In the genomic region with DNA sequence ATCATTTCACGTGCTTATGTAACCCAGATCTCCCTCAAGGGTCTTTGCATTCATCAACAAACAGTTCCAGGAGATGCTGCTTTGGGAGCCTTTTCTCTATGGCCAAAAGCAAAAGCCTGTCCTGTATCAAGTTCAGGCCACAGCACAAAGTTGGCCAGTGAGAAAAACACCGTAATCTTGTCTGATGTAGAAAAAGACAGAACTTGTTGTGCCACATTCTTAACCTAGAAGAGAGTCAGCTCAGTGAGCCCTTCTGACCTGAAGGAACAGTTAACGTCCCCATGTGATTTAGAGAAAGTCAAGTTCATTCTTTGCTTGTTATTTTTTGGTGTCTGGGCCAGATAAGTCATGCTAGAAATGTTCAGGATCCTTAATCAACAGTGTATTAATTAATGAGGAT, we compare ENCODE assay signal across 19 cellular contexts. TPM values are rescaled to one million over a fixed set of nuclear protein-coding genes. Genes with fewer than 3 reads are reported as not detected.
DNase-seq lines count a peak whose midpoint lies in the region; FAIRE-seq and TF ChIP-seq lines count a peak whose summit lies in the region.
"Had no signal": no experiment of that assay in that cellular context is flagged by ENCODE, and none has a peak within 500 bp of the region (broad histone marks: within the 10 kb centered on the region; RNA-seq: fewer than 3 reads in every experiment).

No MANE protein-coding gene starts in this region.

- DNase-seq in Peyer's patch (no peak), islet precursor cell (peak; percentile 50), small intestine (peak; percentile 42), NCI-H146 (lab: John Stamatoyannopoulos, UW) (no peak), MV-4-11 (lab: John Stamatoyannopoulos, UW) (no peak), spleen (no peak), NCI-H2196 treated with DMSO at 0.1 percent for 48 hours (lab: John Stamatoyannopoulos, UW; ENCODE audit: unreplicated experiment) (no peak)
- DNase-seq: C1 segment of cervical spinal cord; CD4-positive, alpha-beta T cell; DMS153; DMS79 treated with DMSO at 0.1 percent for 48 hours; EL; HCEC 1CT; HFFc6 had no signal

- TF ChIP-seq POLR2A in Peyer's patch (IDR thresholded peaks at IDR 0.05) = no peak
- TF ChIP-seq POLR2A in spleen (IDR thresholded peaks at IDR 0.05) = no peak

- TF ChIP-seq CTCF in Peyer's patch (IDR thresholded peaks at IDR 0.05) (no peak), spleen (IDR thresholded peaks at IDR 0.05 in 8 of 11, conservative IDR thresholded peaks at IDR 0.05 in 3 of 11) (no peak)

- intact Hi-C loops in spleen (cut with DNase I; ENCODE audit: low total_unique reads) = no loop called here

- H3K27me3 ChIP-seq in Peyer's patch (no peaks in the 10 kb centered on the region), small intestine (ENCODE audit: control insufficient read depth in 2 of 2, insufficient read depth in 2 of 2, low read length in 2 of 2) (no peaks in the 10 kb centered on the region), spleen (replicated peaks in 1 of 7) (no peaks in the 10 kb centered on the region)

- no peak for FAIRE-seq in small intestine (lab: Jason Lieb, UNC)
- FAIRE-seq: A204.1, G401.6, GM12891, HTR-8/SVneo had no signal

- 32 to 67% (median 32%) methylated on average over 3 of the region's 3 CpGs for WGBS in small intestine, 3 donors
- WGBS in spleen, 5 donors = 84 to 94% (median 88%) methylated on average over 3 of the region's 3 CpGs

- H3K36me3 ChIP-seq in Peyer's patch = peaks cover 0 to 1% (median 0%) of the 10 kb centered on the region in 3 donors
- H3K36me3 ChIP-seq in small intestine (ENCODE audit: control insufficient read depth in 2 of 2, insufficient read depth in 2 of 2, low read length in 2 of 2) = no peaks in the 10 kb centered on the region
- H3K36me3 ChIP-seq in spleen = peaks cover 0 to 17% (median 3%) of the 10 kb centered on the region in 6 donors

- H3K9me3 ChIP-seq in Peyer's patch (no peaks in the 10 kb centered on the region), small intestine (ENCODE audit: control insufficient read depth, low read depth) (no peaks in the 10 kb centered on the region), spleen (no peaks in the 10 kb centered on the region)

- H3K27ac ChIP-seq in Peyer's patch (peak overlapping the region in 3 of 4 donors; percentile 46 to 92 (median 77)), small intestine (ENCODE audit: low read depth in 1 of 2, low read length in 1 of 2) (peak overlapping the region; percentile 60 to 76), spleen (no peak overlapping the region)

- H3K4me1 ChIP-seq in Peyer's patch (peaks cover 0 to 32% (median 2%) of the 10 kb centered on the region in 4 donors), small intestine (ENCODE audit: control insufficient read depth in 2 of 2, insufficient read depth in 1 of 2, low read depth in 1 of 2, low read length in 1 of 2) (peaks cover 2 to 11% of the 10 kb centered on the region in 2 donors), spleen (peaks cover 0 to 14% (median 2%) of the 10 kb centered on the region in 6 donors)

- H3K4me3 ChIP-seq in Peyer's patch = no peak overlapping the region
- H3K4me3 ChIP-seq in small intestine (ENCODE audit: low read depth in 1 of 2, low read length in 2 of 2) = no peak overlapping the region
- H3K4me3 ChIP-seq in spleen = no peak overlapping the region

RNA-seq across cellular contexts. Expression of a gene that starts 7.8 kb away (rescaled TPM):
- total RNA-seq in Peyer's patch = under 1 TPM in 1 of 4 donors, not detected in 3; 0.53 TPM
- 10 to 100 TPM in 1 of 3 donors, 1 to 10 TPM in 2; 6.2 to 11.9 (median 6.8) TPM for polyA plus RNA-seq in small intestine
- total RNA-seq in spleen = under 1 TPM in 5 of 7 donors, not detected in 2; 0.13 to 0.59 (median 0.36) TPM
- under 1 TPM; 0.03 to 0.17 (median 0.13) TPM for polyA plus RNA-seq in spleen
- total RNA-seq: H4, HFFc6 had no signal

RNA-seq across cellular contexts. Expression of a gene that starts 30.3 kb away (rescaled TPM):
- 100 to 1,000 TPM; 283 to 798 (median 653) TPM for total RNA-seq in Peyer's patch
- 100 to 1,000 TPM; 215 to 423 (median 340) TPM for polyA plus RNA-seq in small intestine
- total RNA-seq in spleen = 100 to 1,000 TPM; 219 to 310 (median 291) TPM
- polyA plus RNA-seq in spleen = 100 to 1,000 TPM; 102 to 168 (median 123) TPM

Comparison
In these comparisons a context has a peak if more than half of its experiments do, and no peak if none do; other contexts are left out.
1. DNase-seq: peak in islet precursor cell (single experiment) and small intestine (single experiment); none in Peyer's patch (0 of 3), NCI-H146 (single experiment), MV-4-11 (single experiment), spleen (single experiment) and NCI-H2196 treated with DMSO at 0.1 percent for 48 hours (single experiment).
2. H3K27ac ChIP-seq: peak in Peyer's patch (3 of 4) and small intestine (2 of 2); none in spleen (0 of 8).